ENCODE assay signal across 1 cellular context in genomic region chr1:203593143-203593542, GRCh38.
TF ChIP-seq lines count a peak whose summit lies in the region.

No MANE protein-coding gene starts in this region.

TF ChIP-seq in IMR-90, 13 proteins besides CTCF, POLR2A, EP300 and RAD21:
- TF ChIP-seq MAFK (IDR thresholded peaks at IDR 0.05; ENCODE audit: low read depth, low read length) (no peak), CEBPB (IDR thresholded peaks at IDR 0.05; ENCODE audit: low read depth, low read length) (no peak), RCOR1 (IDR thresholded peaks at IDR 0.05; ENCODE audit: insufficient replicate concordance, low read length) (no peak), CHD1 (IDR thresholded peaks at IDR 0.05; ENCODE audit: low read depth, low read length) (no peak), MXI1 (IDR thresholded peaks at IDR 0.05; ENCODE audit: borderline replicate concordance, low read depth, low read length) (no peak), FOS (IDR thresholded peaks at IDR 0.05; ENCODE audit: low read depth, low read length) (no peak), RFX5 (IDR thresholded peaks at IDR 0.05; ENCODE audit: low read depth, low read length) (no peak), SMC3 (IDR thresholded peaks at IDR 0.05; ENCODE audit: low read depth, low read length) (no peak), BHLHE40 (IDR thresholded peaks at IDR 0.05; ENCODE audit: low read depth, low read length) (no peak), NFE2L2 (IDR thresholded peaks at IDR 0.05; ENCODE audit: low read depth, low read length) (no peak), MAZ (IDR thresholded peaks at IDR 0.05; ENCODE audit: borderline replicate concordance, low read depth, low read length) (no peak)
- TF ChIP-seq, protein P1, sequence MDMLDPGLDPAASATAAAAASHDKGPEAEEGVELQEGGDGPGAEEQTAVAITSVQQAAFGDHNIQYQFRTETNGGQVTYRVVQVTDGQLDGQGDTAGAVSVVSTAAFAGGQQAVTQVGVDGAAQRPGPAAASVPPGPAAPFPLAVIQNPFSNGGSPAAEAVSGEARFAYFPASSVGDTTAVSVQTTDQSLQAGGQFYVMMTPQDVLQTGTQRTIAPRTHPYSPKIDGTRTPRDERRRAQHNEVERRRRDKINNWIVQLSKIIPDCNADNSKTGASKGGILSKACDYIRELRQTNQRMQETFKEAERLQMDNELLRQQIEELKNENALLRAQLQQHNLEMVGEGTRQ (IDR thresholded peaks at IDR 0.05; ENCODE audit: low read depth, low read length): no peak
